ENCODE assay signal across 1 cellular context in the genomic region with DNA sequence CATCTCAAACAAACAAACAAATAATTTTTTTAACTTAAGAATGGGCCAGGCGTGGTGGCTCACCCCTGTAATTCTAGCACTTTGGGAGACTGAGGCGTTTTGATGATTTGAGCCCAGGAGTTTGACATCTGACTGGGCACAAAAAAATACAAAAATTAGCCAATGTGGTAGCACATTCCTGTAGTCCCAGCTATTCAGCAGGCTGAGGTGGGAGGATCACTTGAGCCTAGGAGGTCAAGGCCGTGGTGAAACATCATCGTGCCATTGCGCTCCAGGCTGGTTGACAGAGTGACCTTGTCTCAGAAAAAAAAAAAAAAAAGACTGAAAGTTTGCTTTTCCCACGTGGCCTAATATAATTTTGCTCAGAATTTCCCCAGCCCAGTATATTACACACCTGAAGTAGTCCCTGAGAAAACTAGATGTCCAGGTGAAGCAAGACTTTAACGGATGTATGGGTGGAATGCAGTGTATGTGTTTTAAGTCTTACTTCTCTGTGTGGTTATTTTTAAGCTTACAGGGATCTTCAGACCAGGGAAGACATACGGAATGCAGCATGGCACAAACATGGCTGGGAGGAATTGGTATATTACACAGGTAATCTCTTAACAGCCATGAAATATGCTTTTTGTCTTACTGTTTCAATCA.
A peak's percentile ranks its signal among the peaks of the same experiment; 100 is the strongest.
TF ChIP-seq lines count a peak whose summit lies in the region.

No MANE protein-coding gene starts in this region.

TF ChIP-seq in HepG2, 621 proteins besides CTCF, POLR2A, EP300 and RAD21 (continued from another document and continues in another):
- TF ChIP-seq, protein P1, sequence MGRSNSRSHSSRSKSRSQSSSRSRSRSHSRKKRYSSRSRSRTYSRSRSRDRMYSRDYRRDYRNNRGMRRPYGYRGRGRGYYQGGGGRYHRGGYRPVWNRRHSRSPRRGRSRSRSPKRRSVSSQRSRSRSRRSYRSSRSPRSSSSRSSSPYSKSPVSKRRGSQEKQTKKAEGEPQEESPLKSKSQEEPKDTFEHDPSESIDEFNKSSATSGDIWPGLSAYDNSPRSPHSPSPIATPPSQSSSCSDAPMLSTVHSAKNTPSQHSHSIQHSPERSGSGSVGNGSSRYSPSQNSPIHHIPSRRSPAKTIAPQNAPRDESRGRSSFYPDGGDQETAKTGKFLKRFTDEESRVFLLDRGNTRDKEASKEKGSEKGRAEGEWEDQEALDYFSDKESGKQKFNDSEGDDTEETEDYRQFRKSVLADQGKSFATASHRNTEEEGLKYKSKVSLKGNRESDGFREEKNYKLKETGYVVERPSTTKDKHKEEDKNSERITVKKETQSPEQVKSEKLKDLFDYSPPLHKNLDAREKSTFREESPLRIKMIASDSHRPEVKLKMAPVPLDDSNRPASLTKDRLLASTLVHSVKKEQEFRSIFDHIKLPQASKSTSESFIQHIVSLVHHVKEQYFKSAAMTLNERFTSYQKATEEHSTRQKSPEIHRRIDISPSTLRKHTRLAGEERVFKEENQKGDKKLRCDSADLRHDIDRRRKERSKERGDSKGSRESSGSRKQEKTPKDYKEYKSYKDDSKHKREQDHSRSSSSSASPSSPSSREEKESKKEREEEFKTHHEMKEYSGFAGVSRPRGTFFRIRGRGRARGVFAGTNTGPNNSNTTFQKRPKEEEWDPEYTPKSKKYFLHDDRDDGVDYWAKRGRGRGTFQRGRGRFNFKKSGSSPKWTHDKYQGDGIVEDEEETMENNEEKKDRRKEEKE (IDR thresholded peaks at IDR 0.05) = no peak
- TF ChIP-seq ISX (CRISPR knock-in tag; conservative IDR thresholded peaks at IDR 0.05) (no peak), KMT2A (CRISPR knock-in tag; IDR thresholded peaks at IDR 0.05) (no peak), SP4 (CRISPR knock-in tag; IDR thresholded peaks at IDR 0.05) (no peak), HNRNPLL (IDR thresholded peaks at IDR 0.05; ENCODE audit: low read depth, low read length, poor library complexity, severe bottlenecking) (no peak), BRD4 (CRISPR knock-in tag; IDR thresholded peaks at IDR 0.05) (no peak), ZSCAN30 (CRISPR knock-in tag; IDR thresholded peaks at IDR 0.05) (no peak), CEBPB (IDR thresholded peaks at IDR 0.05; ENCODE audit: borderline replicate concordance, low read depth, low read length) (peak; percentile 62; the same call in 1 of the 2 replicates), SATB2 (CRISPR knock-in tag; IDR thresholded peaks at IDR 0.05) (no peak), PITX1 (CRISPR knock-in tag; IDR thresholded peaks at IDR 0.05) (0 out of 2 replicates have a peak, but pooled peaks have one; percentile 46), REXO4 (CRISPR knock-in tag; IDR thresholded peaks at IDR 0.05; ENCODE audit: borderline replicate concordance) (no peak), GZF1 (CRISPR knock-in tag; IDR thresholded peaks at IDR 0.05) (no peak), FOXO1 (CRISPR knock-in tag; IDR thresholded peaks at IDR 0.05) (0 out of 2 replicates have a peak, but pooled peaks have one; percentile 25), ZNF563 (CRISPR knock-in tag; IDR thresholded peaks at IDR 0.05) (no peak), SP5 (CRISPR knock-in tag; IDR thresholded peaks at IDR 0.05; ENCODE audit: borderline replicate concordance, low read depth) (peak; percentile 85), NFE2L2 (IDR thresholded peaks at IDR 0.05; ENCODE audit: low read length) (no peak), MBNL3 (CRISPR knock-in tag; conservative IDR thresholded peaks at IDR 0.05) (no peak), MIER3 (CRISPR knock-in tag; IDR thresholded peaks at IDR 0.05; ENCODE audit: borderline replicate concordance) (peak; percentile 60; the same call in 1 of the 2 replicates), ZNF431 (CRISPR knock-in tag; IDR thresholded peaks at IDR 0.05; ENCODE audit: borderline replicate concordance, low read depth) (peak; percentile 44; the same call in 1 of the 2 replicates), ZNF326 (CRISPR knock-in tag; IDR thresholded peaks at IDR 0.05; ENCODE audit: borderline replicate concordance) (no peak), HES4 (CRISPR knock-in tag; IDR thresholded peaks at IDR 0.05; ENCODE audit: borderline replicate concordance) (no peak), MEIS1 (CRISPR knock-in tag; IDR thresholded peaks at IDR 0.05; ENCODE audit: borderline replicate concordance) (no peak; the same call in 1 of the 2 replicates), YEATS2 (CRISPR knock-in tag; IDR thresholded peaks at IDR 0.05; ENCODE audit: borderline replicate concordance) (no peak; the same call in 1 of the 2 replicates), ZNF484 (CRISPR knock-in tag; IDR thresholded peaks at IDR 0.05; ENCODE audit: borderline replicate concordance, low read depth) (no peak), NCOR1 (IDR thresholded peaks at IDR 0.05; ENCODE audit: borderline replicate concordance, low read length) (peak; percentile 76; the same call in 1 of the 2 replicates), ZNF790 (CRISPR knock-in tag; IDR thresholded peaks at IDR 0.05; ENCODE audit: borderline replicate concordance) (no peak), RORA (CRISPR knock-in tag; IDR thresholded peaks at IDR 0.05) (peak; percentile 78; the same call in 1 of the 2 replicates), SAP130 (CRISPR knock-in tag; IDR thresholded peaks at IDR 0.05; ENCODE audit: low read depth) (peak; percentile 79), ZNF10 (CRISPR knock-in tag; IDR thresholded peaks at IDR 0.05; ENCODE audit: borderline replicate concordance, low read depth) (no peak)
- TF ChIP-seq, protein P2, sequence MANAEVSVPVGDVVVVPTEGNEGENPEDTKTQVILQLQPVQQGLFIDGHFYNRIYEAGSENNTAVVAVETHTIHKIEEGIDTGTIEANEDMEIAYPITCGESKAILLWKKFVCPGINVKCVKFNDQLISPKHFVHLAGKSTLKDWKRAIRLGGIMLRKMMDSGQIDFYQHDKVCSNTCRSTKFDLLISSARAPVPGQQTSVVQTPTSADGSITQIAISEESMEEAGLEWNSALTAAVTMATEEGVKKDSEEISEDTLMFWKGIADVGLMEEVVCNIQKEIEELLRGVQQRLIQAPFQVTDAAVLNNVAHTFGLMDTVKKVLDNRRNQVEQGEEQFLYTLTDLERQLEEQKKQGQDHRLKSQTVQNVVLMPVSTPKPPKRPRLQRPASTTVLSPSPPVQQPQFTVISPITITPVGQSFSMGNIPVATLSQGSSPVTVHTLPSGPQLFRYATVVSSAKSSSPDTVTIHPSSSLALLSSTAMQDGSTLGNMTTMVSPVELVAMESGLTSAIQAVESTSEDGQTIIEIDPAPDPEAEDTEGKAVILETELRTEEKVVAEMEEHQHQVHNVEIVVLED (CRISPR knock-in tag; IDR thresholded peaks at IDR 0.05; ENCODE audit: borderline replicate concordance) = no peak
- TF ChIP-seq, protein P3, sequence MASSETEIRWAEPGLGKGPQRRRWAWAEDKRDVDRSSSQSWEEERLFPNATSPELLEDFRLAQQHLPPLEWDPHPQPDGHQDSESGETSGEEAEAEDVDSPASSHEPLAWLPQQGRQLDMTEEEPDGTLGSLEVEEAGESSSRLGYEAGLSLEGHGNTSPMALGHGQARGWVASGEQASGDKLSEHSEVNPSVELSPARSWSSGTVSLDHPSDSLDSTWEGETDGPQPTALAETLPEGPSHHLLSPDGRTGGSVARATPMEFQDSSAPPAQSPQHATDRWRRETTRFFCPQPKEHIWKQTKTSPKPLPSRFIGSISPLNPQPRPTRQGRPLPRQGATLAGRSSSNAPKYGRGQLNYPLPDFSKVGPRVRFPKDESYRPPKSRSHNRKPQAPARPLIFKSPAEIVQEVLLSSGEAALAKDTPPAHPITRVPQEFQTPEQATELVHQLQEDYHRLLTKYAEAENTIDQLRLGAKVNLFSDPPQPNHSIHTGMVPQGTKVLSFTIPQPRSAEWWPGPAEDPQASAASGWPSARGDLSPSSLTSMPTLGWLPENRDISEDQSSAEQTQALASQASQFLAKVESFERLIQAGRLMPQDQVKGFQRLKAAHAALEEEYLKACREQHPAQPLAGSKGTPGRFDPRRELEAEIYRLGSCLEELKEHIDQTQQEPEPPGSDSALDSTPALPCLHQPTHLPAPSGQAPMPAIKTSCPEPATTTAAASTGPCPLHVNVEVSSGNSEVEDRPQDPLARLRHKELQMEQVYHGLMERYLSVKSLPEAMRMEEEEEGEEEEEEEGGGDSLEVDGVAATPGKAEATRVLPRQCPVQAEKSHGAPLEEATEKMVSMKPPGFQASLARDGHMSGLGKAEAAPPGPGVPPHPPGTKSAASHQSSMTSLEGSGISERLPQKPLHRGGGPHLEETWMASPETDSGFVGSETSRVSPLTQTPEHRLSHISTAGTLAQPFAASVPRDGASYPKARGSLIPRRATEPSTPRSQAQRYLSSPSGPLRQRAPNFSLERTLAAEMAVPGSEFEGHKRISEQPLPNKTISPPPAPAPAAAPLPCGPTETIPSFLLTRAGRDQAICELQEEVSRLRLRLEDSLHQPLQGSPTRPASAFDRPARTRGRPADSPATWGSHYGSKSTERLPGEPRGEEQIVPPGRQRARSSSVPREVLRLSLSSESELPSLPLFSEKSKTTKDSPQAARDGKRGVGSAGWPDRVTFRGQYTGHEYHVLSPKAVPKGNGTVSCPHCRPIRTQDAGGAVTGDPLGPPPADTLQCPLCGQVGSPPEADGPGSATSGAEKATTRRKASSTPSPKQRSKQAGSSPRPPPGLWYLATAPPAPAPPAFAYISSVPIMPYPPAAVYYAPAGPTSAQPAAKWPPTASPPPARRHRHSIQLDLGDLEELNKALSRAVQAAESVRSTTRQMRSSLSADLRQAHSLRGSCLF (CRISPR knock-in tag; IDR thresholded peaks at IDR 0.05; ENCODE audit: borderline replicate concordance) = no peak
- TF ChIP-seq, protein P4, sequence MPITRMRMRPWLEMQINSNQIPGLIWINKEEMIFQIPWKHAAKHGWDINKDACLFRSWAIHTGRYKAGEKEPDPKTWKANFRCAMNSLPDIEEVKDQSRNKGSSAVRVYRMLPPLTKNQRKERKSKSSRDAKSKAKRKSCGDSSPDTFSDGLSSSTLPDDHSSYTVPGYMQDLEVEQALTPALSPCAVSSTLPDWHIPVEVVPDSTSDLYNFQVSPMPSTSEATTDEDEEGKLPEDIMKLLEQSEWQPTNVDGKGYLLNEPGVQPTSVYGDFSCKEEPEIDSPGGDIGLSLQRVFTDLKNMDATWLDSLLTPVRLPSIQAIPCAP (CRISPR knock-in tag; IDR thresholded peaks at IDR 0.05; ENCODE audit: low read depth) = no peak
- TF ChIP-seq, protein P5, sequence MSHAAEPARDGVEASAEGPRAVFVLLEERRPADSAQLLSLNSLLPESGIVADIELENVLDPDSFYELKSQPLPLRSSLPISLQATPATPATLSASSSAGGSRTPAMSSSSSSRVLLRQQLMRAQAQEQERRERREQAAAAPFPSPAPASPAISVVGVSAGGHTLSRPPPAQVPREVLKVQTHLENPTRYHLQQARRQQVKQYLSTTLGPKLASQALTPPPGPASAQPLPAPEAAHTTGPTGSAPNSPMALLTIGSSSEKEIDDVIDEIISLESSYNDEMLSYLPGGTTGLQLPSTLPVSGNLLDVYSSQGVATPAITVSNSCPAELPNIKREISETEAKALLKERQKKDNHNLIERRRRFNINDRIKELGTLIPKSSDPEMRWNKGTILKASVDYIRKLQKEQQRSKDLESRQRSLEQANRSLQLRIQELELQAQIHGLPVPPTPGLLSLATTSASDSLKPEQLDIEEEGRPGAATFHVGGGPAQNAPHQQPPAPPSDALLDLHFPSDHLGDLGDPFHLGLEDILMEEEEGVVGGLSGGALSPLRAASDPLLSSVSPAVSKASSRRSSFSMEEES (CRISPR knock-in tag; IDR thresholded peaks at IDR 0.05) = peak; percentile 40; the same call in 1 of the 2 replicates
- TF ChIP-seq, protein P6, sequence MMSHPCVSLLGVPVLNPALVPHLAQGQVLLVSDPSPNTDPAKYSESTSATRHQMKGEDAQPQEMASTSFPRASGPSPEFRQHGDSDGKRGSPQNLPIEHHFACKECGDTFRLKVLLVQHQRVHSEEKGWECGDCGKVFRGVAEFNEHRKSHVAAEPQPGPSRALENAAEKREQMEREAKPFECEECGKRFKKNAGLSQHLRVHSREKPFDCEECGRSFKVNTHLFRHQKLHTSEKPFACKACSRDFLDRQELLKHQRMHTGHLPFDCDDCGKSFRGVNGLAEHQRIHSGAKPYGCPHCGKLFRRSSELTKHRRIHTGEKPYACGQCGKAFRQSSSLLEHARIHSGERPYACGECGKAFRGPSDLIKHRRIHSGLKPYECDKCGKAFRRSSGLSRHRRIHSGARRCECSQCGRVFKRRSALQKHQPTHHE (CRISPR knock-in tag; IDR thresholded peaks at IDR 0.05; ENCODE audit: borderline replicate concordance) = no peak
- TF ChIP-seq, protein P7, sequence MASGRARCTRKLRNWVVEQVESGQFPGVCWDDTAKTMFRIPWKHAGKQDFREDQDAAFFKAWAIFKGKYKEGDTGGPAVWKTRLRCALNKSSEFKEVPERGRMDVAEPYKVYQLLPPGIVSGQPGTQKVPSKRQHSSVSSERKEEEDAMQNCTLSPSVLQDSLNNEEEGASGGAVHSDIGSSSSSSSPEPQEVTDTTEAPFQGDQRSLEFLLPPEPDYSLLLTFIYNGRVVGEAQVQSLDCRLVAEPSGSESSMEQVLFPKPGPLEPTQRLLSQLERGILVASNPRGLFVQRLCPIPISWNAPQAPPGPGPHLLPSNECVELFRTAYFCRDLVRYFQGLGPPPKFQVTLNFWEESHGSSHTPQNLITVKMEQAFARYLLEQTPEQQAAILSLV (CRISPR knock-in tag; IDR thresholded peaks at IDR 0.05; ENCODE audit: borderline replicate concordance) = no peak
- TF ChIP-seq, protein P8, sequence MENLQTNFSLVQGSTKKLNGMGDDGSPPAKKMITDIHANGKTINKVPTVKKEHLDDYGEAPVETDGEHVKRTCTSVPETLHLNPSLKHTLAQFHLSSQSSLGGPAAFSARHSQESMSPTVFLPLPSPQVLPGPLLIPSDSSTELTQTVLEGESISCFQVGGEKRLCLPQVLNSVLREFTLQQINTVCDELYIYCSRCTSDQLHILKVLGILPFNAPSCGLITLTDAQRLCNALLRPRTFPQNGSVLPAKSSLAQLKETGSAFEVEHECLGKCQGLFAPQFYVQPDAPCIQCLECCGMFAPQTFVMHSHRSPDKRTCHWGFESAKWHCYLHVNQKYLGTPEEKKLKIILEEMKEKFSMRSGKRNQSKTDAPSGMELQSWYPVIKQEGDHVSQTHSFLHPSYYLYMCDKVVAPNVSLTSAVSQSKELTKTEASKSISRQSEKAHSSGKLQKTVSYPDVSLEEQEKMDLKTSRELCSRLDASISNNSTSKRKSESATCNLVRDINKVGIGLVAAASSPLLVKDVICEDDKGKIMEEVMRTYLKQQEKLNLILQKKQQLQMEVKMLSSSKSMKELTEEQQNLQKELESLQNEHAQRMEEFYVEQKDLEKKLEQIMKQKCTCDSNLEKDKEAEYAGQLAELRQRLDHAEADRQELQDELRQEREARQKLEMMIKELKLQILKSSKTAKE (CRISPR knock-in tag; IDR thresholded peaks at IDR 0.05; ENCODE audit: borderline replicate concordance) = 0 out of 2 replicates have a peak, but pooled peaks have one; percentile 64
- TF ChIP-seq, protein P9, sequence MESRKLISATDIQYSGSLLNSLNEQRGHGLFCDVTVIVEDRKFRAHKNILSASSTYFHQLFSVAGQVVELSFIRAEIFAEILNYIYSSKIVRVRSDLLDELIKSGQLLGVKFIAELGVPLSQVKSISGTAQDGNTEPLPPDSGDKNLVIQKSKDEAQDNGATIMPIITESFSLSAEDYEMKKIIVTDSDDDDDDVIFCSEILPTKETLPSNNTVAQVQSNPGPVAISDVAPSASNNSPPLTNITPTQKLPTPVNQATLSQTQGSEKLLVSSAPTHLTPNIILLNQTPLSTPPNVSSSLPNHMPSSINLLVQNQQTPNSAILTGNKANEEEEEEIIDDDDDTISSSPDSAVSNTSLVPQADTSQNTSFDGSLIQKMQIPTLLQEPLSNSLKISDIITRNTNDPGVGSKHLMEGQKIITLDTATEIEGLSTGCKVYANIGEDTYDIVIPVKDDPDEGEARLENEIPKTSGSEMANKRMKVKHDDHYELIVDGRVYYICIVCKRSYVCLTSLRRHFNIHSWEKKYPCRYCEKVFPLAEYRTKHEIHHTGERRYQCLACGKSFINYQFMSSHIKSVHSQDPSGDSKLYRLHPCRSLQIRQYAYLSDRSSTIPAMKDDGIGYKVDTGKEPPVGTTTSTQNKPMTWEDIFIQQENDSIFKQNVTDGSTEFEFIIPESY (CRISPR knock-in tag; IDR thresholded peaks at IDR 0.05) = no peak
